In genomic region chr9:83699615-83700014, GRCh38 we compare ENCODE assay signal across 13 cellular contexts. TPM values are rescaled to one million over a fixed set of nuclear protein-coding genes. Genes with fewer than 3 reads are reported as not detected.
A peak's percentile ranks its signal among the peaks of the same experiment; 100 is the strongest.
DNase-seq lines count a peak whose midpoint lies in the region; ATAC-seq lines count a peak whose summit lies in the region.
"Had no signal": no experiment of that assay in that cellular context is flagged by ENCODE, and none has a peak within 500 bp of the region (broad histone marks: within the 10 kb centered on the region; RNA-seq: fewer than 3 reads in every experiment).

No MANE protein-coding gene starts in this region.

- peak overlapping the region; percentile 63 for H3K27ac Mint-ChIP-seq in activated T-cell treated with anti-CD3 and anti-CD28 coated beads, Interleukin-2, amount 50 U/mL, for 72 hours
- peak overlapping the region in 3 of 9 donors; percentile 9 to 59 (median 20) for H3K27ac Mint-ChIP-seq in naive thymus-derived CD4-positive, alpha-beta T cell

- DNase-seq in activated T-cell treated with anti-CD3 and anti-CD28 coated beads, Interleukin-2, amount 50 U/mL, for 72 hours: no peak
- DNase-seq in activated T-cell treated with anti-CD3 and anti-CD28 coated beads, Interleukin-2, amount 50 U/mL, for 1 hour: no peak
- no peak for DNase-seq in naive thymus-derived CD4-positive, alpha-beta T cell
- DNase-seq in midbrain (lab: John Stamatoyannopoulos, UW): no peak
- no peak for DNase-seq in NCI-H1694 (lab: John Stamatoyannopoulos, UW)
- DNase-seq: amygdala, mucosa of descending colon, NCI-H1417 treated with DMSO at 0.1 percent for 48 hours, NCI-H526 treated with DMSO at 0.1 percent for 48 hours, Right ventricle myocardium superior had no signal

- intact Hi-C loops in naive thymus-derived CD4-positive, alpha-beta T cell (cut with micrococcal nuclease): loop anchor here in 1 of 2 donors (1.0 kb wide), 1 partner anchor 8 kb away; no protein-coding TSS in a partner anchor

- H3K36me3 ChIP-seq in naive thymus-derived CD4-positive, alpha-beta T cell (ENCODE audit: control insufficient read depth in 2 of 3, insufficient read depth in 3 of 3, low read length in 3 of 3): no peaks in the 10 kb centered on the region

- H3K9me3 ChIP-seq in naive thymus-derived CD4-positive, alpha-beta T cell (ENCODE audit: control insufficient read depth in 2 of 3, low read length in 3 of 3): no peaks in the 10 kb centered on the region
- H3K9me3 ChIP-seq: mucosa of descending colon had no signal

- no peak for ATAC-seq in activated T-cell treated with anti-CD3 and anti-CD28 coated beads, Interleukin-2, amount 50 U/mL, for 72 hours (replicated peaks in 1 of 2)
- ATAC-seq in GM21576 (IDR thresholded peaks at IDR 0.05; ENCODE audit: unreplicated experiment) (peak; percentile 50), HG03442 (IDR thresholded peaks at IDR 0.05; ENCODE audit: unreplicated experiment) (peak; percentile 25), HG03457 (IDR thresholded peaks at IDR 0.05; ENCODE audit: unreplicated experiment) (no peak)
- ATAC-seq in naive thymus-derived CD4-positive, alpha-beta T cell: no peak
- ATAC-seq: mucosa of descending colon had no signal

- POLR2A ChIA-PET in naive thymus-derived CD4-positive, alpha-beta T cell (lab: Charles Lee): interaction anchor here (1.0 to 1.8 kb wide), 2 partner anchors 8 to 10 kb away, joined by 4 to 10 read pairs; partner anchors contain the start of gene UBQLN1

- H3K36me3 Mint-ChIP-seq in activated T-cell treated with anti-CD3 and anti-CD28 coated beads, Interleukin-2, amount 50 U/mL, for 72 hours (ENCODE audit: insufficient read depth in 2 of 2): peaks cover 0 to 6% of the 10 kb centered on the region in 2 donors
- H3K36me3 Mint-ChIP-seq in naive thymus-derived CD4-positive, alpha-beta T cell: peaks cover 0 to 7% (median 3%) of the 10 kb centered on the region in 5 donors

- CTCF ChIA-PET in naive thymus-derived CD4-positive, alpha-beta T cell (lab: Charles Lee): no interaction called here

- H3K9me3 Mint-ChIP-seq in activated T-cell treated with anti-CD3 and anti-CD28 coated beads, Interleukin-2, amount 50 U/mL, for 72 hours: no peaks in the 10 kb centered on the region
- no peaks in the 10 kb centered on the region for H3K9me3 Mint-ChIP-seq in naive thymus-derived CD4-positive, alpha-beta T cell

- no peaks in the 10 kb centered on the region for H3K27me3 ChIP-seq in naive thymus-derived CD4-positive, alpha-beta T cell (ENCODE audit: control insufficient read depth in 2 of 2, insufficient read depth in 2 of 2, low read length in 2 of 2)

- H3K27me3 Mint-ChIP-seq in activated T-cell treated with anti-CD3 and anti-CD28 coated beads, Interleukin-2, amount 50 U/mL, for 72 hours (ENCODE audit: low read depth): no peaks in the 10 kb centered on the region
- H3K27me3 Mint-ChIP-seq in naive thymus-derived CD4-positive, alpha-beta T cell: no peaks in the 10 kb centered on the region

- H3K4me1 Mint-ChIP-seq in activated T-cell treated with anti-CD3 and anti-CD28 coated beads, Interleukin-2, amount 50 U/mL, for 72 hours (ENCODE audit: low read depth): peaks cover 75% of the 10 kb centered on the region
- H3K4me1 Mint-ChIP-seq in naive thymus-derived CD4-positive, alpha-beta T cell: peaks cover 43 to 91% (median 75%) of the 10 kb centered on the region in 7 donors

- H3K4me1 ChIP-seq in naive thymus-derived CD4-positive, alpha-beta T cell (ENCODE audit: control insufficient read depth in 2 of 2, insufficient read depth in 2 of 2, low read length in 2 of 2): peaks cover 21 to 27% of the 10 kb centered on the region in 2 donors

- H3K27ac ChIP-seq in naive thymus-derived CD4-positive, alpha-beta T cell (ENCODE audit: low read depth, low read length): no peak overlapping the region

- H3K4me3 Mint-ChIP-seq in activated T-cell treated with anti-CD3 and anti-CD28 coated beads, Interleukin-2, amount 50 U/mL, for 72 hours: peak overlapping the region; percentile 6 to 24
- H3K4me3 Mint-ChIP-seq in naive thymus-derived CD4-positive, alpha-beta T cell: peak overlapping the region in 8 of 10 donors; percentile 6 to 63 (median 48)

- no peak overlapping the region for H3K4me3 ChIP-seq in naive thymus-derived CD4-positive, alpha-beta T cell (ENCODE audit: low read length)
- H3K4me3 ChIP-seq: mucosa of descending colon had no signal

RNA-seq across cellular contexts. Expression of gene UBQLN1, which starts 8.1 kb away (rescaled TPM):
- total RNA-seq in activated T-cell treated with anti-CD3 and anti-CD28 coated beads, Interleukin-2, amount 50 U/mL, for 72 hours: 10 to 100 TPM; 79.0 to 80.5 TPM
- total RNA-seq in naive thymus-derived CD4-positive, alpha-beta T cell: 100 to 1,000 TPM; 104 to 139 (median 114) TPM
- polyA plus RNA-seq in naive thymus-derived CD4-positive, alpha-beta T cell: 10 to 100 TPM; 71.8 to 82.3 TPM

Comparison
In these comparisons a context has a peak if more than half of its experiments do, and no peak if none do; other contexts are left out.
1. ATAC-seq: peak in GM21576 (single experiment) and HG03442 (single experiment); none in activated T-cell treated with anti-CD3 and anti-CD28 coated beads, Interleukin-2, amount 50 U/mL, for 72 hours (0 of 2), naive thymus-derived CD4-positive, alpha-beta T cell (single experiment) and HG03457 (single experiment).